ENCODE assay signal across 10 cellular contexts in genomic region chr16:53081032-53081424, GRCh38. TPM values are rescaled to one million over a fixed set of nuclear protein-coding genes. Genes with fewer than 3 reads are reported as not detected.
A peak's percentile ranks its signal among the peaks of the same experiment; 100 is the strongest.
DNase-seq lines count a peak whose midpoint lies in the region; ATAC-seq, FAIRE-seq and TF ChIP-seq lines count a peak whose summit lies in the region.
"Had no signal": no experiment of that assay in that cellular context is flagged by ENCODE, and none has a peak within 500 bp of the region (broad histone marks: within the 10 kb centered on the region; RNA-seq: fewer than 3 reads in every experiment).

No MANE protein-coding gene starts in this region.

- DNase-seq in A549 (ENCODE audit: low read depth in 1 of 2, low spot score in 1 of 2) (no peak), right cardiac atrium (no peak), psoas muscle (no peak), MG63 (no peak), progenitor cell of endocrine pancreas (ENCODE audit: low spot score, unreplicated experiment) (no peak), NCI-H2081 treated with DMSO at 0.1 percent for 48 hours (lab: John Stamatoyannopoulos, UW) (no peak)
- DNase-seq: immature natural killer cell, pancreas had no signal

- H3K4me2 ChIP-seq in A549 = peak overlapping the region; percentile 72

- intact Hi-C loops in right cardiac atrium (cut with DNase I) (no loop called here), psoas muscle (cut with DNase I) (no loop called here)

- no peak overlapping the region for H3K27ac Mint-ChIP-seq in progenitor cell of endocrine pancreas

- peaks cover 4% of the 10 kb centered on the region for H3K36me3 Mint-ChIP-seq in progenitor cell of endocrine pancreas (ENCODE audit: insufficient read depth)

- H3K9me3 ChIP-seq in A549 = 0 out of 3 replicates have a peak, but pooled peaks cover 4% of the 10 kb centered on the region
- no peaks in the 10 kb centered on the region for H3K9me3 ChIP-seq in right cardiac atrium (ENCODE audit: control insufficient read depth, low read length)
- H3K9me3 ChIP-seq in psoas muscle = no peaks in the 10 kb centered on the region
- no peaks in the 10 kb centered on the region for H3K9me3 ChIP-seq in MG63
- H3K9me3 ChIP-seq: pancreas had no signal

- H3K9me3 Mint-ChIP-seq in progenitor cell of endocrine pancreas (ENCODE audit: low read depth) = peaks cover 4% of the 10 kb centered on the region
- H3K9me3 Mint-ChIP-seq: immature natural killer cell had no signal

- H3K36me3 ChIP-seq in psoas muscle (ENCODE audit: insufficient read depth in 1 of 2, low read depth in 1 of 2) (no peaks in the 10 kb centered on the region), MG63 (peaks cover 15% of the 10 kb centered on the region)
- H3K36me3 ChIP-seq: pancreas had no signal

- H3K27ac ChIP-seq in A549 (peak overlapping the region; percentile 75 to 87), angular gyrus (ENCODE audit: low read depth, low read length) (peak overlapping the region; percentile 47), right cardiac atrium (ENCODE audit: low read length) (peak overlapping the region; percentile 79), psoas muscle (peak overlapping the region; percentile 43)

- peaks cover 2% of the 10 kb centered on the region for H3K27me3 Mint-ChIP-seq in progenitor cell of endocrine pancreas

- CTCF ChIA-PET in A549 (lab: Yijun Ruan, JAX) = interaction anchor here (0.6 to 3.4 kb wide), 6 partner anchors 12 to 126 kb away, joined by 3 to 39 read pairs (median 4); partner anchors contain the start of gene CHD9

- no peak for TF ChIP-seq EP300 in A549 (IDR thresholded peaks at IDR 0.05)

- no peak for TF ChIP-seq CTCF in A549 (IDR thresholded peaks at IDR 0.05)
- no peak for TF ChIP-seq CTCF in psoas muscle (IDR thresholded peaks at IDR 0.05)
- TF ChIP-seq CTCF in progenitor cell of endocrine pancreas (IDR thresholded peaks at IDR 0.05; ENCODE audit: unreplicated experiment) = no peak

- peak; percentile 61 to 64 for ATAC-seq in A549
- ATAC-seq in right cardiac atrium = peak; percentile 1 to 4
- ATAC-seq in psoas muscle = peak in 3 of 4 donors; percentile 6 to 23 (median 18)
- no peak for ATAC-seq in HG02642 (IDR thresholded peaks at IDR 0.05; ENCODE audit: poor library complexity, unreplicated experiment)

- POLR2A ChIA-PET in A549 (lab: Yijun Ruan, JAX) = interaction anchor here (1.0 to 4.3 kb wide), 7 partner anchors 12 to 49 kb away, joined by 3 to 54 read pairs (median 7); partner anchors contain the start of genes CHD9 and CHD9NB

- H3K4me1 ChIP-seq in A549 = peaks cover 79% of the 10 kb centered on the region
- peaks cover 14% of the 10 kb centered on the region for H3K4me1 ChIP-seq in right cardiac atrium (ENCODE audit: control insufficient read depth, insufficient read depth, low read length)
- peaks cover 50% of the 10 kb centered on the region for H3K4me1 ChIP-seq in psoas muscle

- H3K27me3 ChIP-seq in right cardiac atrium (ENCODE audit: control insufficient read depth, insufficient read depth) (no peaks in the 10 kb centered on the region), psoas muscle (ENCODE audit: insufficient read depth in 3 of 3, low read length in 2 of 3) (no peaks in the 10 kb centered on the region), MG63 (no peaks in the 10 kb centered on the region)
- H3K27me3 ChIP-seq: pancreas had no signal

- FAIRE-seq in A549 (lab: Jason Lieb, UNC) = no peak
- FAIRE-seq: pancreas had no signal

- peaks cover 1% of the 10 kb centered on the region for H3K4me1 Mint-ChIP-seq in progenitor cell of endocrine pancreas (ENCODE audit: low read depth)

- H3K4me3 Mint-ChIP-seq in progenitor cell of endocrine pancreas (ENCODE audit: low read depth) = no peak overlapping the region
- H3K4me3 Mint-ChIP-seq: immature natural killer cell had no signal

- no peak; a peak in 1 of 5 replicates for TF ChIP-seq RAD21 in A549 (conservative IDR thresholded peaks at IDR 0.05 in 1 of 2, IDR thresholded peaks at IDR 0.05 in 1 of 2)

- no peak for TF ChIP-seq POLR2A in A549 (IDR thresholded peaks at IDR 0.05; ENCODE audit: low read length)

- H3K4me3 ChIP-seq in A549 = 0 out of 3 replicates have a peak overlapping the region, but pooled peaks have one; percentile 3
- no peak overlapping the region for H3K4me3 ChIP-seq in right cardiac atrium (ENCODE audit: low read length)
- H3K4me3 ChIP-seq in psoas muscle = no peak overlapping the region
- H3K4me3 ChIP-seq in MG63 = no peak overlapping the region
- H3K4me3 ChIP-seq: pancreas had no signal

TF ChIP-seq in A549, 52 proteins besides CTCF, POLR2A, EP300 and RAD21:
- TF ChIP-seq E2F6 (IDR thresholded peaks at IDR 0.05; ENCODE audit: borderline replicate concordance, low read depth) = no peak
- peak; percentile 9; the same call in 1 of the 3 replicates for TF ChIP-seq BCL3 (IDR thresholded peaks at IDR 0.05)

RNA-seq across cellular contexts. Expression of gene CHD9, which starts 26.2 kb away (rescaled TPM):
- polyA plus RNA-seq in A549 (2011; rRNA removed) (44.9 and 51.6 TPM in 2 replicates), A549 (2017; fragmentation: RNase III; extraction: RNeasy Plus Mini Kit Qiagen cat#74134 plus additional on column Dnase treatment) (16.2 to 17.9 TPM (median 17.8 TPM) in 3 replicates), right cardiac atrium (7.3 TPM), psoas muscle (10 to 100 TPM in 2 of 3 donors, 1 to 10 TPM in 1; 5.8 to 26.8 (median 11.7) TPM)
- 5.3 and 5.4 TPM in 2 replicates for polyA plus RNA-seq in A549 (2012; cell fraction: cytosol; rRNA removed)
- 4.7 and 5.5 TPM in 2 replicates for polyA plus RNA-seq in A549 (2012; cell fraction: nucleus; rRNA removed)
- 61.4 and 65.6 TPM in 2 replicates for polyA minus RNA-seq in A549 (2011; rRNA and poly(A)+ RNA removed)
- total RNA-seq in right cardiac atrium (10 to 100 TPM; 49.4 to 73.5 (median 57.4) TPM), psoas muscle (10 to 100 TPM; 36.4 to 47.9 (median 45.7) TPM), progenitor cell of endocrine pancreas (67.7 TPM in 2 replicates)
- total RNA-seq in MG63 (2014; rRNA removed; shearing (Covaris generic); ENCODE audit: low replicate concordance) = 27.9 and 51.1 TPM in 2 replicates

RNA-seq across cellular contexts. Expression of gene CHD9NB, which starts 28.3 kb away (rescaled TPM):
- polyA plus RNA-seq in A549 (2011; rRNA removed) = 2.0 and 2.6 TPM in 2 replicates
- 0.98 and 1.3 TPM in 2 replicates for polyA plus RNA-seq in A549 (2012; cell fraction: cytosol; rRNA removed)
- 0.53 and 0.72 TPM in 2 replicates for polyA plus RNA-seq in A549 (2012; cell fraction: nucleus; rRNA removed)
- 2.8 to 3.4 TPM (median 3.0 TPM) in 3 replicates for polyA plus RNA-seq in A549 (2017; fragmentation: RNase III; extraction: RNeasy Plus Mini Kit Qiagen cat#74134 plus additional on column Dnase treatment)
- 5.0 and 6.3 TPM in 2 replicates for polyA minus RNA-seq in A549 (2011; rRNA and poly(A)+ RNA removed)
- under 1 TPM; 0.50 to 0.94 (median 0.77) TPM for total RNA-seq in right cardiac atrium
- polyA plus RNA-seq in right cardiac atrium = 0.77 TPM
- total RNA-seq in psoas muscle = under 1 TPM in 3 of 4 donors, not detected in 1; 0.13 to 0.56 (median 0.22) TPM
- under 1 TPM; 0.05 to 0.77 (median 0.14) TPM for polyA plus RNA-seq in psoas muscle
- total RNA-seq in MG63 (2014; rRNA removed; shearing (Covaris generic); ENCODE audit: low replicate concordance) = 0.27 and 2.6 TPM in 2 replicates
- 1.1 and 1.3 TPM in 2 replicates for total RNA-seq in progenitor cell of endocrine pancreas
- polyA plus RNA-seq: immature natural killer cell had no signal
